Comparison of ENCODE assay signal across 14 cellular contexts in genomic region chr10:101323495-101323894, GRCh38.
"Had no signal": no experiment of that assay in that cellular context is flagged by ENCODE, and none has a peak within 500 bp of the region (broad histone marks: within the 10 kb centered on the region; RNA-seq: fewer than 3 reads in every experiment).

No MANE protein-coding gene starts in this region.

- DNase-seq: activated CD4-positive, alpha-beta memory T cell treated with anti-CD3 and anti-CD28 coated beads, Interleukin-2, amount 10 ng/mL, durations not matched to agents 7 days and 5 days; activated CD4-positive, alpha-beta T cell treated with anti-CD3 and anti-CD28 coated beads for 1 hour; activated effector memory CD4-positive, alpha-beta T cell treated with Interleukin-2 at 50 U/mL for 16 hours; activated naive CD4-positive, alpha-beta T cell treated with anti-CD3 and anti-CD28 coated beads, Interleukin-2, amount 50 U/mL, for 16 hours; activated T-cell treated with anti-CD3 and anti-CD28 coated beads, Interleukin-2, amount 50 U/mL, for 4 hours; foreskin fibroblast; hypothalamus; immature natural killer cell; pancreas; stimulated activated CD4-positive, alpha-beta T cell treated with anti-CD3 and anti-CD28 coated beads, Interleukin-12 subunit alpha, Interleukin-12 subunit beta, amount 100 ng/mL, for 4 hours; stimulated activated CD4-positive, alpha-beta T cell treated with anti-CD3 and anti-CD28 coated beads, Interleukin-2, amount 100 ng/mL, for 24 hours; T-cell; T1000 had no signal

- H3K27me3 ChIP-seq: pancreas had no signal

- ATAC-seq: activated T-cell treated with anti-CD3 and anti-CD28 coated beads, Interleukin-2, amount 50 U/mL, for 4 hours; pancreas; stimulated activated effector memory CD8-positive, alpha-beta T cell treated with anti-CD3 and anti-CD28 coated beads, Interleukin-12 subunit alpha, Interleukin-12 subunit beta, amount 100 ng/mL, for 72 hours; T-cell had no signal

- H3K4me3 ChIP-seq: pancreas had no signal

- H3K9me3 ChIP-seq: pancreas had no signal

- H3K36me3 ChIP-seq: pancreas had no signal

- H3K27ac ChIP-seq: pancreas had no signal

- H3K4me1 ChIP-seq: pancreas had no signal
